In the genomic region with DNA sequence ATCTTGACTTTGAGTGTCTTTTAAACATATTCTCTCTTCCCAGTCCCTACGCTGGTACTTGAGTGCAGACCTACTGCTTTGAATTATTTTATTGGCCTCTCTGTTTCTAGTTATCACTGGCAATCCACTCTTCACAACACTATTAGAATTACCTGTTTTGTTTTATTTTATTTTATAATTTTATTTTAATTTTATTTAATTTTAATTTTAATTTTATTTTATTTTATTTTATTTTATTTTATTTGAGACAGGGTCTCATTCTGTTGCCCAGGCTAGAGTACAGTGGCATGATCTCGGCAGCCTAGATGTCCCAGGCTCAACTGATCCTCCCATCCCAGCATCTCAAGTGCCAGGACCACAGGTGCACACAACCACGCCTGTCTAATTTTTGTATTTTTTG, we compare ENCODE assay signal across 23 cellular contexts. TPM values are rescaled to one million over a fixed set of nuclear protein-coding genes. Genes with fewer than 3 reads are reported as not detected.
A peak's percentile ranks its signal among the peaks of the same experiment; 100 is the strongest.
DNase-seq lines count a peak whose midpoint lies in the region; ATAC-seq and TF ChIP-seq lines count a peak whose summit lies in the region.
"Had no signal": no experiment of that assay in that cellular context is flagged by ENCODE, and none has a peak within 500 bp of the region (broad histone marks: within the 10 kb centered on the region; RNA-seq: fewer than 3 reads in every experiment).

No MANE protein-coding gene starts in this region.

- H3K4me3 Mint-ChIP-seq in activated CD4-positive, alpha-beta T cell treated with anti-CD3 and anti-CD28 coated beads, Interleukin-2, amount 10 ng/mL, durations not matched to agents 7 days and 5 days: peak overlapping the region; percentile 12
- H3K4me3 Mint-ChIP-seq in IgD-negative memory B cell: peak overlapping the region; percentile 69 to 83 (median 74)
- H3K4me3 Mint-ChIP-seq in activated T-helper 17 cell treated with anti-CD3 and anti-CD28 coated beads, Interleukin-2, amount 50 U/mL, for 72 hours: peak overlapping the region; percentile 57
- H3K4me3 Mint-ChIP-seq: mesothelial cell of epicardium had no signal

- H2AFZ ChIP-seq in MM.1S (ENCODE audit: low read length): no peak overlapping the region

- H3K27me3 Mint-ChIP-seq in activated CD4-positive, alpha-beta T cell treated with anti-CD3 and anti-CD28 coated beads, Interleukin-2, amount 10 ng/mL, durations not matched to agents 7 days and 5 days: no peaks in the 10 kb centered on the region
- no peaks in the 10 kb centered on the region for H3K27me3 Mint-ChIP-seq in IgD-negative memory B cell
- no peaks in the 10 kb centered on the region for H3K27me3 Mint-ChIP-seq in activated T-helper 17 cell treated with anti-CD3 and anti-CD28 coated beads, Interleukin-2, amount 50 U/mL, for 72 hours

- H4K20me1 ChIP-seq in MM.1S (ENCODE audit: insufficient read depth, low read length): peaks cover 6% of the 10 kb centered on the region; the same call in 1 of the 2 replicates

- H3F3A ChIP-seq in MM.1S (ENCODE audit: insufficient read depth, low read length): peaks cover 17% of the 10 kb centered on the region

- no peak overlapping the region for H3K9ac ChIP-seq in MM.1S (ENCODE audit: low read length)

- H3K9me2 ChIP-seq in MM.1S (replicated peaks; ENCODE audit: insufficient read depth, low read length): no peaks in the 10 kb centered on the region

- CTCF ChIA-PET in activated CD4-positive, alpha-beta T cell treated with anti-CD3 and anti-CD28 coated beads, Interleukin-2, amount 10 ng/mL, durations not matched to agents 7 days and 5 days (lab: Charles Lee): interaction anchor here (0.7 to 1.1 kb wide), 2 partner anchors 14 to 32 kb away, joined by 3 to 4 read pairs; no protein-coding TSS in a partner anchor

- H3K9me3 ChIP-seq in neutrophil (no peaks in the 10 kb centered on the region), MM.1S (replicated peaks; ENCODE audit: insufficient read depth, low read length) (no peaks in the 10 kb centered on the region)
- H3K9me3 ChIP-seq: A549 had no signal

- POLR2A ChIA-PET in activated CD4-positive, alpha-beta T cell treated with anti-CD3 and anti-CD28 coated beads, Interleukin-2, amount 10 ng/mL, durations not matched to agents 7 days and 5 days (lab: Charles Lee): no interaction called here

- no peak for ATAC-seq in activated T-helper 17 cell treated with anti-CD3 and anti-CD28 coated beads, Interleukin-2, amount 50 U/mL, for 72 hours (replicated peaks)
- ATAC-seq: A549; activated CD4-positive, CD25-positive, alpha-beta regulatory T cell treated with anti-CD3 and anti-CD28 coated beads, Interleukin-2, amount 50 U/mL, for 24 hours; HCT116; K562; left cardiac atrium had no signal

- no peak for DNase-seq in activated CD4-positive, alpha-beta T cell treated with anti-CD3 and anti-CD28 coated beads, Interleukin-2, amount 10 ng/mL, durations not matched to agents 7 days and 5 days
- no peak for DNase-seq in activated CD4-positive, alpha-beta T cell treated with anti-CD3 and anti-CD28 coated beads for 4 hours
- DNase-seq in islet precursor cell (no peak), HPDE6-E6E7 (ENCODE audit: extremely low spot score) (no peak), MM.1S (no peak)
- DNase-seq: activated CD8-positive, alpha-beta memory T cell treated with anti-CD3 and anti-CD28 coated beads, Interleukin-2, amount 50 U/mL, for 48 hours; dermis blood vessel endothelial cell; erythroblast; left cardiac atrium; NCI-H1048; NCI-H2081 treated with DMSO at 0.1 percent for 48 hours; NCI-H510A treated with DMSO at 0.1 percent for 48 hours; stimulated activated naive CD4-positive, alpha-beta T cell; trophoblast cell had no signal

- H3K36me3 ChIP-seq in neutrophil: no peaks in the 10 kb centered on the region
- H3K36me3 ChIP-seq in MM.1S (replicated peaks; ENCODE audit: insufficient read depth, low read length): no peaks in the 10 kb centered on the region

- peak overlapping the region; percentile 47 for H3K27ac Mint-ChIP-seq in activated CD4-positive, alpha-beta T cell treated with anti-CD3 and anti-CD28 coated beads, Interleukin-2, amount 10 ng/mL, durations not matched to agents 7 days and 5 days
- peak overlapping the region; percentile 69 to 92 (median 84) for H3K27ac Mint-ChIP-seq in IgD-negative memory B cell
- H3K27ac Mint-ChIP-seq in activated T-helper 17 cell treated with anti-CD3 and anti-CD28 coated beads, Interleukin-2, amount 50 U/mL, for 72 hours: peak overlapping the region; percentile 67
- H3K27ac Mint-ChIP-seq: mesothelial cell of epicardium had no signal

- H3K27me3 ChIP-seq in neutrophil: no peaks in the 10 kb centered on the region
- H3K27me3 ChIP-seq in MM.1S (replicated peaks; ENCODE audit: insufficient read depth, low read length): no peaks in the 10 kb centered on the region

- peaks cover 41% of the 10 kb centered on the region for H3K36me3 Mint-ChIP-seq in activated CD4-positive, alpha-beta T cell treated with anti-CD3 and anti-CD28 coated beads, Interleukin-2, amount 10 ng/mL, durations not matched to agents 7 days and 5 days (ENCODE audit: low read depth)
- peaks cover 2% of the 10 kb centered on the region for H3K36me3 Mint-ChIP-seq in IgD-negative memory B cell
- H3K36me3 Mint-ChIP-seq in activated T-helper 17 cell treated with anti-CD3 and anti-CD28 coated beads, Interleukin-2, amount 50 U/mL, for 72 hours (ENCODE audit: low read depth): peaks cover 53% of the 10 kb centered on the region
- H3K36me3 Mint-ChIP-seq: mesothelial cell of epicardium had no signal

- H3K27ac ChIP-seq in neutrophil (peak overlapping the region; percentile 37), MM.1S (ENCODE audit: low read length) (no peak overlapping the region)
- H3K27ac ChIP-seq: A549, C4-2B had no signal

- no peak overlapping the region for H3K4me3 ChIP-seq in neutrophil (ENCODE audit: low read depth in 1 of 2, low read length in 1 of 2)
- H3K4me3 ChIP-seq in MM.1S (ENCODE audit: low read length): no peak overlapping the region
- H3K4me3 ChIP-seq: A549, K562 had no signal

- H3K4me1 ChIP-seq in neutrophil (ENCODE audit: control insufficient read depth in 1 of 2, insufficient read depth in 1 of 2, low read depth in 1 of 2, low read length in 1 of 2): peaks cover 79 to 86% of the 10 kb centered on the region in 2 experiments
- peaks cover 47% of the 10 kb centered on the region for H3K4me1 ChIP-seq in MM.1S (ENCODE audit: low read length)

- H3K79me2 ChIP-seq in MM.1S (ENCODE audit: low read length): peaks cover 99% of the 10 kb centered on the region

- H3K4me1 Mint-ChIP-seq in activated CD4-positive, alpha-beta T cell treated with anti-CD3 and anti-CD28 coated beads, Interleukin-2, amount 10 ng/mL, durations not matched to agents 7 days and 5 days: peaks cover 77% of the 10 kb centered on the region
- H3K4me1 Mint-ChIP-seq in IgD-negative memory B cell: peaks cover 66 to 73% (median 68%) of the 10 kb centered on the region in 3 donors
- peaks cover 56% of the 10 kb centered on the region for H3K4me1 Mint-ChIP-seq in activated T-helper 17 cell treated with anti-CD3 and anti-CD28 coated beads, Interleukin-2, amount 50 U/mL, for 72 hours

- no peak overlapping the region for H3K4me2 ChIP-seq in MM.1S (ENCODE audit: low read depth, low read length)

- H3K9me3 Mint-ChIP-seq in activated CD4-positive, alpha-beta T cell treated with anti-CD3 and anti-CD28 coated beads, Interleukin-2, amount 10 ng/mL, durations not matched to agents 7 days and 5 days: peaks cover 3% of the 10 kb centered on the region
- no peaks in the 10 kb centered on the region for H3K9me3 Mint-ChIP-seq in IgD-negative memory B cell
- H3K9me3 Mint-ChIP-seq in activated T-helper 17 cell treated with anti-CD3 and anti-CD28 coated beads, Interleukin-2, amount 50 U/mL, for 72 hours: no peaks in the 10 kb centered on the region

- TF ChIP-seq CTCF in neutrophil (IDR thresholded peaks at IDR 0.05): no peak
- TF ChIP-seq CTCF in MM.1S (IDR thresholded peaks at IDR 0.05; ENCODE audit: low read length): no peak

RNA-seq across cellular contexts. Expression of gene STK17A, which starts 6.8 kb away (rescaled TPM):
- total RNA-seq in activated CD4-positive, alpha-beta T cell treated with anti-CD3 and anti-CD28 coated beads, Interleukin-2, amount 10 ng/mL, durations not matched to agents 7 days and 5 days: 10 to 100 TPM; 74.4 to 74.8 TPM
- polyA plus RNA-seq in IgD-negative memory B cell: 175 TPM
- 10 to 100 TPM; 47.6 to 71.7 TPM for total RNA-seq in activated T-helper 17 cell treated with anti-CD3 and anti-CD28 coated beads, Interleukin-2, amount 50 U/mL, for 72 hours

Comparison
In these comparisons a context has a peak if more than half of its experiments do, and no peak if none do; other contexts are left out.
1. H3K4me3 Mint-ChIP-seq: peak in every context shown above with its lines; median percentile 74 in IgD-negative memory B cell; 57 in activated T-helper 17 cell treated with anti-CD3 and anti-CD28 coated beads, Interleukin-2, amount 50 U/mL, for 72 hours; 12 in activated CD4-positive, alpha-beta T cell treated with anti-CD3 and anti-CD28 coated beads, Interleukin-2, amount 10 ng/mL, durations not matched to agents 7 days and 5 days.